Comparison of ENCODE assay signal across 1 cellular context in genomic region chr1:155043793-155044192, GRCh38.
TF ChIP-seq lines count a peak whose summit lies in the region.

No MANE protein-coding gene starts in this region.

TF ChIP-seq in A549, 52 proteins besides CTCF, POLR2A, EP300 and RAD21:
- TF ChIP-seq GATA3 (IDR thresholded peaks at IDR 0.05; ENCODE audit: borderline replicate concordance) (no peak), RARB (CRISPR knock-in tag; IDR thresholded peaks at IDR 0.05) (no peak), HOXA7 (CRISPR knock-in tag; IDR thresholded peaks at IDR 0.05) (no peak), FOSB (CRISPR knock-in tag; IDR thresholded peaks at IDR 0.05) (no peak), SREBF2 (IDR thresholded peaks at IDR 0.05) (no peak), E2F6 (IDR thresholded peaks at IDR 0.05; ENCODE audit: borderline replicate concordance, low read depth) (no peak), MYC (IDR thresholded peaks at IDR 0.05; ENCODE audit: borderline replicate concordance, low read length) (no peak), HES2 (IDR thresholded peaks at IDR 0.05) (no peak), REST (IDR thresholded peaks at IDR 0.05) (no peak), ZC3H11A (IDR thresholded peaks at IDR 0.05) (no peak), ATOH8 (CRISPR knock-in tag; IDR thresholded peaks at IDR 0.05; ENCODE audit: low read depth) (no peak)
